Comparison of ENCODE assay signal across 37 cellular contexts in genomic region chrX:53984895-53985294, GRCh38.
"Had no signal": no experiment of that assay in that cellular context is flagged by ENCODE, and none has a peak within 500 bp of the region (broad histone marks: within the 10 kb centered on the region; RNA-seq: fewer than 3 reads in every experiment).

No MANE protein-coding gene starts in this region.

- DNase-seq: activated B cell treated with CpG ODN at 0.5 μM for 24 hours; activated CD4-positive, alpha-beta memory T cell treated with anti-CD3 and anti-CD28 coated beads, Interleukin-2, amount 10 ng/mL, durations not matched to agents 7 days and 5 days; activated CD4-positive, alpha-beta T cell treated with anti-CD3 and anti-CD28 coated beads for 1 hour; activated CD4-positive, alpha-beta T cell treated with anti-CD3 and anti-CD28 coated beads for 36 hours; activated CD4-positive, alpha-beta T cell treated with anti-CD3 and anti-CD28 coated beads for 48 hours; activated CD4-positive, alpha-beta T cell treated with anti-CD3 and anti-CD28 coated beads, Interleukin-2, amount 10 ng/mL, durations not matched to agents 7 days and 5 days; activated CD4-positive, alpha-beta T cell treated with anti-CD3 and anti-CD28 coated beads, Interleukin-2, amount 50 U/mL, for 48 hours; activated CD8-positive, alpha-beta memory T cell treated with anti-CD3 and anti-CD28 coated beads for 24 hours; activated CD8-positive, alpha-beta memory T cell treated with anti-CD3 and anti-CD28 coated beads, Interleukin-2, amount 10 ng/mL, durations not matched to agents 7 days and 5 days; activated CD8-positive, alpha-beta memory T cell treated with anti-CD3 and anti-CD28 coated beads, Interleukin-2, amount 50 U/mL, for 48 hours; activated CD8-positive, alpha-beta T cell treated with anti-CD3 and anti-CD28 coated beads, Interleukin-2, amount 10 ng/mL, durations not matched to agents 7 days and 5 days; activated effector memory CD4-positive, alpha-beta T cell treated with anti-CD3 and anti-CD28 coated beads, Interleukin-2, amount 50 U/mL, for 16 hours; activated gamma-delta T cell treated with Interleukin-2 at 50 U/mL for 16 hours; activated naive CD4-positive, alpha-beta T cell; activated naive CD4-positive, alpha-beta T cell treated with anti-CD3 and anti-CD28 coated beads for 36 hours; activated naive CD4-positive, alpha-beta T cell treated with anti-CD3 and anti-CD28 coated beads, Interleukin-2, amount 50 U/mL, for 16 hours; activated naive CD8-positive, alpha-beta T cell treated with anti-CD3 and anti-CD28 coated beads, Interleukin-2, amount 10 ng/mL, durations not matched to agents 7 days and 5 days; activated T-cell treated with anti-CD3 and anti-CD28 coated beads, Interleukin-2, amount 50 U/mL, for 24 hours; activated T-cell treated with anti-CD3 and anti-CD28 coated beads, Interleukin-2, amount 50 U/mL, for 48 hours; adrenal gland; amniotic stem cell; aorta; brain microvascular endothelial cell; central memory CD4-positive, alpha-beta T cell; cerebellar nuclear complex; T-helper 1 cell; T-helper 2 cell; T-helper 9 cell had no signal

- ATAC-seq: activated CD4-positive, alpha-beta T cell treated with anti-CD3 and anti-CD28 coated beads for 36 hours; activated CD8-positive, alpha-beta memory T cell treated with anti-CD3 and anti-CD28 coated beads, Interleukin-2, amount 10 ng/mL, durations not matched to agents 7 days and 5 days; activated CD8-positive, alpha-beta T cell treated with anti-CD3 and anti-CD28 coated beads, Interleukin-2, amount 10 ng/mL, durations not matched to agents 7 days and 5 days; activated naive CD4-positive, alpha-beta T cell treated with anti-CD3 and anti-CD28 coated beads, Interleukin-2, amount 50 U/mL, for 72 hours; activated T-helper 17 cell treated with anti-CD3 and anti-CD28 coated beads, Interleukin-2, amount 50 U/mL, for 72 hours; body of pancreas had no signal

- H3K4me1 ChIP-seq: adrenal gland, body of pancreas, breast epithelium had no signal

- H3K9me3 Mint-ChIP-seq: activated B cell treated with CpG ODN at 0.5 μM for 24 hours; activated CD4-positive, alpha-beta memory T cell treated with anti-CD3 and anti-CD28 coated beads, Interleukin-2, amount 10 ng/mL, durations not matched to agents 7 days and 5 days; activated CD4-positive, alpha-beta T cell treated with anti-CD3 and anti-CD28 coated beads, Interleukin-2, amount 10 ng/mL, durations not matched to agents 7 days and 5 days; activated naive CD4-positive, alpha-beta T cell treated with anti-CD3 and anti-CD28 coated beads for 36 hours; activated naive CD4-positive, alpha-beta T cell treated with anti-CD3 and anti-CD28 coated beads, Interleukin-2, amount 50 U/mL, for 72 hours; activated naive CD8-positive, alpha-beta T cell treated with anti-CD3 and anti-CD28 coated beads, Interleukin-2, amount 10 ng/mL, durations not matched to agents 7 days and 5 days; activated T-cell treated with anti-CD3 and anti-CD28 coated beads, Interleukin-2, amount 50 U/mL, for 24 hours; activated T-helper 17 cell treated with anti-CD3 and anti-CD28 coated beads, Interleukin-2, amount 50 U/mL, for 72 hours; T-helper 1 cell treated with Interleukin-12 subunit alpha and Interleukin-12 subunit beta and Interleukin-4 antibody, amounts not matched to agents 30 μg/mL and 1 μg/mL, for 36 hours; T-helper 2 cell treated with Interferon-gamma antibody and Interleukin-4, amounts not matched to agents 5 μg/mL and 100 μg/mL, for 36 hours had no signal

- FAIRE-seq: astrocyte, TTC549 had no signal

- H3K9me3 ChIP-seq: adrenal gland, body of pancreas, breast epithelium had no signal

- H3K27ac ChIP-seq: adrenal gland, body of pancreas, brain microvascular endothelial cell, breast epithelium, VCaP had no signal

- H3K4me3 Mint-ChIP-seq: activated B cell treated with CpG ODN at 0.5 μM for 24 hours; activated CD4-positive, alpha-beta memory T cell treated with anti-CD3 and anti-CD28 coated beads, Interleukin-2, amount 10 ng/mL, durations not matched to agents 7 days and 5 days; activated CD4-positive, alpha-beta T cell treated with anti-CD3 and anti-CD28 coated beads for 36 hours; activated CD4-positive, alpha-beta T cell treated with anti-CD3 and anti-CD28 coated beads, Interleukin-2, amount 10 ng/mL, durations not matched to agents 7 days and 5 days; activated CD8-positive, alpha-beta memory T cell treated with anti-CD3 and anti-CD28 coated beads, Interleukin-2, amount 10 ng/mL, durations not matched to agents 7 days and 5 days; activated CD8-positive, alpha-beta T cell treated with anti-CD3 and anti-CD28 coated beads, Interleukin-2, amount 10 ng/mL, durations not matched to agents 7 days and 5 days; activated naive CD4-positive, alpha-beta T cell treated with anti-CD3 and anti-CD28 coated beads for 36 hours; activated naive CD8-positive, alpha-beta T cell treated with anti-CD3 and anti-CD28 coated beads, Interleukin-2, amount 10 ng/mL, durations not matched to agents 7 days and 5 days; activated T-cell treated with anti-CD3 and anti-CD28 coated beads, Interleukin-2, amount 50 U/mL, for 24 hours; activated T-helper 17 cell treated with anti-CD3 and anti-CD28 coated beads, Interleukin-2, amount 50 U/mL, for 72 hours; T-helper 1 cell treated with Interleukin-12 subunit alpha and Interleukin-12 subunit beta and Interleukin-4 antibody, amounts not matched to agents 30 μg/mL and 1 μg/mL, for 36 hours; T-helper 2 cell treated with Interferon-gamma antibody and Interleukin-4, amounts not matched to agents 5 μg/mL and 100 μg/mL, for 36 hours had no signal

- H3K4me3 ChIP-seq: adrenal gland, body of pancreas, breast epithelium had no signal

- H3K4me1 Mint-ChIP-seq: activated B cell treated with CpG ODN at 0.5 μM for 24 hours; activated CD4-positive, alpha-beta T cell treated with anti-CD3 and anti-CD28 coated beads for 36 hours; activated naive CD8-positive, alpha-beta T cell treated with anti-CD3 and anti-CD28 coated beads, Interleukin-2, amount 10 ng/mL, durations not matched to agents 7 days and 5 days; activated T-helper 17 cell treated with anti-CD3 and anti-CD28 coated beads, Interleukin-2, amount 50 U/mL, for 72 hours had no signal

- H3K27ac Mint-ChIP-seq: activated B cell treated with CpG ODN at 0.5 μM for 24 hours; activated CD4-positive, alpha-beta memory T cell treated with anti-CD3 and anti-CD28 coated beads, Interleukin-2, amount 10 ng/mL, durations not matched to agents 7 days and 5 days; activated CD4-positive, alpha-beta T cell treated with anti-CD3 and anti-CD28 coated beads for 36 hours; activated CD4-positive, alpha-beta T cell treated with anti-CD3 and anti-CD28 coated beads, Interleukin-2, amount 10 ng/mL, durations not matched to agents 7 days and 5 days; activated CD8-positive, alpha-beta memory T cell treated with anti-CD3 and anti-CD28 coated beads, Interleukin-2, amount 10 ng/mL, durations not matched to agents 7 days and 5 days; activated CD8-positive, alpha-beta T cell treated with anti-CD3 and anti-CD28 coated beads, Interleukin-2, amount 10 ng/mL, durations not matched to agents 7 days and 5 days; activated naive CD4-positive, alpha-beta T cell treated with anti-CD3 and anti-CD28 coated beads for 36 hours; activated naive CD8-positive, alpha-beta T cell treated with anti-CD3 and anti-CD28 coated beads, Interleukin-2, amount 10 ng/mL, durations not matched to agents 7 days and 5 days; activated T-cell treated with anti-CD3 and anti-CD28 coated beads, Interleukin-2, amount 50 U/mL, for 24 hours; T-helper 1 cell treated with Interleukin-12 subunit alpha and Interleukin-12 subunit beta and Interleukin-4 antibody, amounts not matched to agents 30 μg/mL and 1 μg/mL, for 36 hours; T-helper 2 cell treated with Interferon-gamma antibody and Interleukin-4, amounts not matched to agents 5 μg/mL and 100 μg/mL, for 36 hours had no signal

- H3K27me3 Mint-ChIP-seq: activated B cell treated with CpG ODN at 0.5 μM for 24 hours; activated CD4-positive, alpha-beta memory T cell treated with anti-CD3 and anti-CD28 coated beads, Interleukin-2, amount 10 ng/mL, durations not matched to agents 7 days and 5 days; activated CD4-positive, alpha-beta T cell treated with anti-CD3 and anti-CD28 coated beads for 36 hours; activated CD4-positive, alpha-beta T cell treated with anti-CD3 and anti-CD28 coated beads, Interleukin-2, amount 10 ng/mL, durations not matched to agents 7 days and 5 days; activated CD8-positive, alpha-beta memory T cell treated with anti-CD3 and anti-CD28 coated beads, Interleukin-2, amount 10 ng/mL, durations not matched to agents 7 days and 5 days; activated naive CD8-positive, alpha-beta T cell treated with anti-CD3 and anti-CD28 coated beads, Interleukin-2, amount 10 ng/mL, durations not matched to agents 7 days and 5 days; activated T-helper 17 cell treated with anti-CD3 and anti-CD28 coated beads, Interleukin-2, amount 50 U/mL, for 72 hours had no signal
